Comparison of ENCODE assay signal across 8 cellular contexts in genomic region chr20:36773123-36773547, GRCh38. TPM values are rescaled to one million over a fixed set of nuclear protein-coding genes. Genes with fewer than 3 reads are reported as not detected.
DNase-seq lines count a peak whose midpoint lies in the region; ATAC-seq and TF ChIP-seq lines count a peak whose summit lies in the region.

No MANE protein-coding gene starts in this region.

- H3K4me3 ChIP-seq in KMS-11 (IDR thresholded peaks at IDR 0.05; ENCODE audit: insufficient read depth, low read depth, low read length) (no peak overlapping the region), cardiac fibroblast (replicated peaks in 1 of 2; ENCODE audit: low read depth in 2 of 2, low read length in 2 of 2) (peak overlapping the region; percentile 76 to 91), mucosa of stomach (ENCODE audit: low read length) (peak overlapping the region; percentile 87)

- H3K27me3 ChIP-seq in KMS-11 (ENCODE audit: insufficient read depth, low read depth) (no peaks in the 10 kb centered on the region), mucosa of stomach (ENCODE audit: control insufficient read depth, insufficient read depth, low read length) (no peaks in the 10 kb centered on the region)

- H3K4me1 ChIP-seq in KMS-11 (ENCODE audit: low read depth, poor library complexity, severe bottlenecking) (peaks cover 17% of the 10 kb centered on the region), mucosa of stomach (ENCODE audit: control insufficient read depth, insufficient read depth, low read length) (peaks cover 8% of the 10 kb centered on the region)

- H3K36me3 ChIP-seq in KMS-11 (ENCODE audit: insufficient read depth) (no peaks in the 10 kb centered on the region), mucosa of stomach (ENCODE audit: control insufficient read depth, insufficient read depth, low read length) (no peaks in the 10 kb centered on the region)

- no peak for ATAC-seq in HG02623 (IDR thresholded peaks at IDR 0.05; ENCODE audit: unreplicated experiment)
- ATAC-seq in HG03045 (IDR thresholded peaks at IDR 0.05; ENCODE audit: unreplicated experiment): no peak

- TF ChIP-seq CTCF in KMS-11 (conservative IDR thresholded peaks at IDR 0.05; ENCODE audit: low read depth, low read length) (no peak), cardiac fibroblast (IDR thresholded peaks at IDR 0.05; ENCODE audit: low read depth, low read length) (no peak)

- peak overlapping the region; percentile 75; the same call in 1 of the 2 replicates for H3K27ac ChIP-seq in KMS-11

- peak; percentile 30 for DNase-seq in DMS 273 (lab: John Stamatoyannopoulos, UW; ENCODE audit: unreplicated experiment)
- no peak for DNase-seq in DMS 273 treated with DMSO at 0.1 percent for 48 hours (lab: John Stamatoyannopoulos, UW)
- no peak for DNase-seq in cardiac fibroblast (ENCODE audit: low read depth in 2 of 2)
- no peak for DNase-seq in ureter (ENCODE audit: low spot score)

- H3K9me3 ChIP-seq in mucosa of stomach (ENCODE audit: control insufficient read depth, low read length): no peaks in the 10 kb centered on the region

- H2AFZ ChIP-seq in KMS-11 (ENCODE audit: low read depth): peak overlapping the region; percentile 100

- no peaks in the 10 kb centered on the region for H4K20me1 ChIP-seq in KMS-11 (ENCODE audit: insufficient read depth)

- peak overlapping the region; percentile 84 for H3K9ac ChIP-seq in KMS-11
- peak overlapping the region; percentile 76 for H3K9ac ChIP-seq in mucosa of stomach (ENCODE audit: low read length)

- peak overlapping the region; percentile 87 for H3K4me2 ChIP-seq in KMS-11

- H3K79me2 ChIP-seq in KMS-11 (ENCODE audit: insufficient read depth, low read depth): no peaks in the 10 kb centered on the region

RNA-seq across cellular contexts. Expression of gene DSN1, which starts 0.4 kb away (rescaled TPM):
- total RNA-seq in ureter: 6.5 TPM

RNA-seq across cellular contexts. Expression of gene NDRG3, which starts 27.2 kb away (rescaled TPM):
- 21.0 TPM for total RNA-seq in ureter
